ENCODE assay signal across 21 cellular contexts in the genomic region with DNA sequence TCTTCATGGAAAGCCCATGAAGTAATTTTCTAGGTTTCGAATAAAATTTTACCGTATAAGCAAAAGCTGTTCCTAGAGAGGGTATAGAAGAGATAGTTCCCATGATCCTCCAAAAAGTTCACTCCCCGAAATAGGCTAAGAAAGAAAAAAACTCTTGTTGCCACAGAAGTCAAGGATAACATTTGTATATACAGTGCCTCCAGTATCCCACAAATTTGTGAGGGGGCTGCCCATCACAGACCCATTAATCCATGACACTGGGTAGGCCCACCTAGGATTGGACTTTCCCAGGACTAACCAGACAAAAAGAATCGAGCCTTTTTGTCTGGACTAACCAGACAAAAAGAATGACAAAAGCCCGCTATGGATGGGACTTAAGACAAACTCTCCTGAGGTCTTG.
DNase-seq lines count a peak whose midpoint lies in the region; ATAC-seq and TF ChIP-seq lines count a peak whose summit lies in the region.
"Had no signal": no experiment of that assay in that cellular context is flagged by ENCODE, and none has a peak within 500 bp of the region (broad histone marks: within the 10 kb centered on the region; RNA-seq: fewer than 3 reads in every experiment).

No MANE protein-coding gene starts in this region.

- CTCF ChIA-PET in Calu3 (lab: Charles Lee) (interaction anchor here (0.7 kb wide), 1 partner anchor 10 kb away, joined by 8 read pairs; no protein-coding TSS in a partner anchor), HCT116 (lab: Charles Lee) (no interaction called here)

- peak overlapping the region; percentile 86 for H2BK120ac ChIP-seq in mesenchymal stem cell (ENCODE audit: low read depth, low read length)

- WGBS in mesenchymal stem cell = 97% methylated on average over 5 of the region's 5 CpGs

- no peak overlapping the region for H3K9ac ChIP-seq in HCT116 (ENCODE audit: low read length)
- no peak overlapping the region for H3K9ac ChIP-seq in mesenchymal stem cell (ENCODE audit: low read length)
- H3K9ac ChIP-seq: BLaER1 treated with 17β-estradiol and CSF1 and Interleukin-3, amounts not matched to agents 10 nM and 100 nM; GM23248 had no signal

- no peaks in the 10 kb centered on the region for H4K20me1 ChIP-seq in HCT116 (ENCODE audit: insufficient read depth)

- POLR2A ChIA-PET in HCT116 (lab: Charles Lee) = no interaction called here

- no peak overlapping the region for H4K91ac ChIP-seq in mesenchymal stem cell (ENCODE audit: low read length)

- no peaks in the 10 kb centered on the region for H3K9me3 ChIP-seq in HCT116 (ENCODE audit: control insufficient read depth in 1 of 2, insufficient read depth in 1 of 2, low read depth in 1 of 2, low read length in 2 of 2)
- H3K9me3 ChIP-seq in mesenchymal stem cell (ENCODE audit: control insufficient read depth, low read length) = no peaks in the 10 kb centered on the region
- H3K9me3 ChIP-seq: BE2C; BLaER1 treated with 17β-estradiol and CSF1 and Interleukin-3, amounts not matched to agents 10 nM and 100 nM had no signal

- H3K18ac ChIP-seq in mesenchymal stem cell (ENCODE audit: low read depth in 1 of 2, low read length in 2 of 2) = peak overlapping the region in 1 of 2 experiments; percentile 66

- H3K27me3 Mint-ChIP-seq in Calu3 (ENCODE audit: unreplicated experiment) = no peaks in the 10 kb centered on the region
- no peaks in the 10 kb centered on the region for H3K27me3 Mint-ChIP-seq in osteocyte (ENCODE audit: unreplicated experiment)
- H3K27me3 Mint-ChIP-seq: CD4-positive, alpha-beta T cell; CD8-positive, alpha-beta memory T cell had no signal

- H2BK12ac ChIP-seq in mesenchymal stem cell (ENCODE audit: low read length in 2 of 2) = peak overlapping the region; percentile 70 to 84

- no peaks in the 10 kb centered on the region for H3K9me2 ChIP-seq in HCT116 (ENCODE audit: insufficient read depth)

- RAD21 ChIA-PET in HCT116 (lab: Charles Lee; ENCODE audit: low non-redundant PET in 1 of 2, low total read pairs in 2 of 2, uncharacterized antibody in 2 of 2, unreplicated experiment in 2 of 2) = no interaction called here

- H2AFZ ChIP-seq in HCT116 (ENCODE audit: low read depth, low read length, poor library complexity, severe bottlenecking) (no peak overlapping the region), mesenchymal stem cell (ENCODE audit: low read depth, low read length) (no peak overlapping the region)
- H2AFZ ChIP-seq: GM23248 had no signal

- H3K4me2 ChIP-seq in HCT116 (ENCODE audit: low read length) (peak overlapping the region; percentile 77), mesenchymal stem cell (ENCODE audit: low read length, poor library complexity, severe bottlenecking) (no peak overlapping the region)
- H3K4me2 ChIP-seq: A549; BLaER1 treated with 17β-estradiol and CSF1 and Interleukin-3, amounts not matched to agents 10 nM and 100 nM had no signal

- TF ChIP-seq POLR2A in HCT116 (IDR thresholded peaks at IDR 0.05; ENCODE audit: borderline replicate concordance, extremely low read depth, insufficient read depth, insufficient read length) = no peak

- peak overlapping the region; percentile 77 for H2AK5ac ChIP-seq in mesenchymal stem cell (ENCODE audit: low read length, severe bottlenecking)

- peak overlapping the region; percentile 97 for H3K27ac ChIP-seq in HCT116 (ENCODE audit: low read depth, low read length)
- no peak overlapping the region for H3K27ac ChIP-seq in mesenchymal stem cell (ENCODE audit: low read length, poor library complexity, severe bottlenecking)
- H3K27ac ChIP-seq: BLaER1 treated with 17β-estradiol and CSF1 and Interleukin-3, amounts not matched to agents 10 nM and 100 nM; GM23248 had no signal

- H3K36me3 Mint-ChIP-seq in Calu3 (ENCODE audit: insufficient read depth, unreplicated experiment) = no peaks in the 10 kb centered on the region
- H3K36me3 Mint-ChIP-seq in osteocyte (ENCODE audit: unreplicated experiment) = peaks cover 8% of the 10 kb centered on the region

- H3K23ac ChIP-seq in mesenchymal stem cell (ENCODE audit: low read length in 2 of 2) = no peak overlapping the region

- H3K27me3 ChIP-seq in HCT116 (ENCODE audit: insufficient read depth, low read length) (no peaks in the 10 kb centered on the region), mesenchymal stem cell (ENCODE audit: control insufficient read depth in 1 of 2, insufficient read depth in 1 of 2, low read length in 2 of 2) (no peaks in the 10 kb centered on the region)
- H3K27me3 ChIP-seq: BE2C; BLaER1 treated with 17β-estradiol and CSF1 and Interleukin-3, amounts not matched to agents 10 nM and 100 nM had no signal

- peak overlapping the region; percentile 67 to 77 for H3K4ac ChIP-seq in mesenchymal stem cell (ENCODE audit: low read depth in 1 of 2, low read length in 2 of 2)

- no peak overlapping the region for H2BK5ac ChIP-seq in mesenchymal stem cell (ENCODE audit: low read depth, low read length, poor library complexity, severe bottlenecking)

- TF ChIP-seq CTCF in Calu3 (IDR thresholded peaks at IDR 0.05; ENCODE audit: unreplicated experiment) (no peak), HCT116 (IDR thresholded peaks at IDR 0.05 in 2 of 3, conservative IDR thresholded peaks at IDR 0.05 in 1 of 3; ENCODE audit: borderline replicate concordance in 1 of 3, insufficient read depth in 1 of 3, low read depth in 2 of 3, low read length in 2 of 3) (no peak), osteocyte (IDR thresholded peaks at IDR 0.05) (no peak), omental fat pad (IDR thresholded peaks at IDR 0.05) (no peak)

- peaks cover 18% of the 10 kb centered on the region for H3K79me2 ChIP-seq in HCT116 (ENCODE audit: insufficient read depth, low read length)

- H3K36me3 ChIP-seq in HCT116 (ENCODE audit: control insufficient read depth in 1 of 2, insufficient read depth in 2 of 2, low read length in 2 of 2) (no peaks in the 10 kb centered on the region), mesenchymal stem cell (ENCODE audit: control insufficient read depth in 1 of 2, insufficient read depth in 2 of 2, low read depth in 1 of 2, low read length in 2 of 2) (no peaks in the 10 kb centered on the region)
- H3K36me3 ChIP-seq: BE2C had no signal

- H3K4me1 Mint-ChIP-seq in Calu3 (ENCODE audit: low read depth, unreplicated experiment) = peaks cover 27% of the 10 kb centered on the region
- peaks cover 49% of the 10 kb centered on the region for H3K4me1 Mint-ChIP-seq in osteocyte (ENCODE audit: unreplicated experiment)

- H4K8ac ChIP-seq in mesenchymal stem cell (ENCODE audit: low read length) = no peak overlapping the region

- no peak overlapping the region for H3K4me3 Mint-ChIP-seq in Calu3 (ENCODE audit: low read depth, unreplicated experiment)
- no peak overlapping the region for H3K4me3 Mint-ChIP-seq in osteocyte (ENCODE audit: unreplicated experiment)
- H3K4me3 Mint-ChIP-seq: CD14-positive monocyte; CD4-positive, alpha-beta T cell; CD8-positive, alpha-beta memory T cell had no signal

- TF ChIP-seq RAD21 in HCT116 (IDR thresholded peaks at IDR 0.05; ENCODE audit: low read depth) = no peak

- BruUV-seq in Calu3 (replicated peaks; lab: Mats Ljungman, UMichigan) = no TSS peak
- no TSS peak for BruUV-seq in HCT116 (replicated peaks; lab: Mats Ljungman, UMichigan)

- ATAC-seq in HCT116 (no peak), omental fat pad (ENCODE audit: low FRiP score) (no peak)
- ATAC-seq: A549 had no signal

- H3K9me3 Mint-ChIP-seq in Calu3 (ENCODE audit: low read depth, unreplicated experiment) = no peaks in the 10 kb centered on the region
- no peaks in the 10 kb centered on the region for H3K9me3 Mint-ChIP-seq in osteocyte (ENCODE audit: unreplicated experiment)

- H3K14ac ChIP-seq in mesenchymal stem cell (ENCODE audit: low read length in 2 of 2) = no peak overlapping the region

- intact Hi-C loops in Calu3 (cut with micrococcal nuclease; ENCODE audit: unreplicated experiment) = no loop called here
- intact Hi-C loops in HCT116 (cut with micrococcal nuclease) = no loop called here

- peaks cover 11% of the 10 kb centered on the region for H3K79me1 ChIP-seq in mesenchymal stem cell (replicated peaks; ENCODE audit: low read length, poor library complexity, severe bottlenecking)

- peak overlapping the region in 1 of 2 experiments; percentile 29; a peak in 1 of 4 replicates for H3K4me3 ChIP-seq in HCT116 (replicated peaks in 1 of 2; ENCODE audit: low read depth in 1 of 2, low read length in 2 of 2)
- H3K4me3 ChIP-seq in mesenchymal stem cell (ENCODE audit: insufficient read depth in 1 of 2, low read depth in 1 of 2, low read length in 2 of 2) = no peak overlapping the region
- H3K4me3 ChIP-seq: A549; BLaER1 treated with 17β-estradiol and CSF1 and Interleukin-3, amounts not matched to agents 10 nM and 100 nM; GM23248 had no signal

- H3K27ac Mint-ChIP-seq in Calu3 (ENCODE audit: unreplicated experiment) (peak overlapping the region; percentile 83), osteocyte (ENCODE audit: unreplicated experiment) (peak overlapping the region; percentile 84)
- H3K27ac Mint-ChIP-seq: CD14-positive monocyte; CD4-positive, alpha-beta T cell; CD8-positive, alpha-beta memory T cell had no signal

- no peak overlapping the region for H2BK15ac ChIP-seq in mesenchymal stem cell (ENCODE audit: low read depth, poor library complexity, severe bottlenecking)

- DNase-seq in Calu3 (no peak), HCT116 (ENCODE audit: low read depth, low spot score) (no peak), mesenchymal stem cell (no peak), osteocyte (ENCODE audit: extremely low spot score, unreplicated experiment) (no peak), globus pallidus (ENCODE audit: low spot score) (no peak), omental fat pad (ENCODE audit: low spot score) (no peak), NCI-H748 (lab: John Stamatoyannopoulos, UW; ENCODE audit: unreplicated experiment) (no peak)
- DNase-seq: 8988T; ACHN; AML-193; BE2C; CD4-positive, alpha-beta T cell; CD8-positive, alpha-beta memory T cell; DMS53; DMS79 treated with DMSO at 0.1 percent for 48 hours; GM23248; H7; HCEC 1CT had no signal

- H3K4me1 ChIP-seq in HCT116 (ENCODE audit: control insufficient read depth in 1 of 2, insufficient read depth in 2 of 2, low read length in 2 of 2) (peaks cover 74 to 89% of the 10 kb centered on the region in 2 experiments), mesenchymal stem cell (ENCODE audit: control insufficient read depth, insufficient read depth, low read depth, low read length) (no peaks in the 10 kb centered on the region)
- H3K4me1 ChIP-seq: BE2C had no signal

TF ChIP-seq in HCT116, 20 proteins besides CTCF, POLR2A, EP300 and RAD21 (continues in another document):
- no peak for TF ChIP-seq ZNF274 (IDR thresholded peaks at IDR 0.05; ENCODE audit: low read depth, low read length)
- TF ChIP-seq ZFX (IDR thresholded peaks at IDR 0.05) = no peak
- no peak for TF ChIP-seq YY1 (IDR thresholded peaks at IDR 0.05; ENCODE audit: extremely low read depth, insufficient replicate concordance, low read depth, low read length)
